Comparison of ENCODE assay signal across 8 cellular contexts in genomic region chr3:128617270-128617556, GRCh38. TPM values are rescaled to one million over a fixed set of nuclear protein-coding genes. Genes with fewer than 3 reads are reported as not detected.
DNase-seq lines count a peak whose midpoint lies in the region; ATAC-seq and TF ChIP-seq lines count a peak whose summit lies in the region.

No MANE protein-coding gene starts in this region.

- peak overlapping the region; percentile 91 for H3K9ac ChIP-seq in skeletal muscle satellite cell (ENCODE audit: low read depth, low read length)

- H3K27me3 ChIP-seq in SJSA1 (replicated peaks) (no peaks in the 10 kb centered on the region), skeletal muscle satellite cell (ENCODE audit: control insufficient read depth, insufficient read depth, low read length) (no peaks in the 10 kb centered on the region)

- peak overlapping the region; percentile 43 for H3K4me3 ChIP-seq in SJSA1
- H3K4me3 ChIP-seq in fibroblast of the aortic adventitia (ENCODE audit: low read depth, low read length), result peak overlapping the region; percentile 88
- H3K4me3 ChIP-seq in skeletal muscle satellite cell (ENCODE audit: low read length), result peak overlapping the region; percentile 68

- TF ChIP-seq CTCF in fibroblast of the aortic adventitia (IDR thresholded peaks at IDR 0.05; ENCODE audit: insufficient read depth, low read length) (no peak), GM13977 (IDR thresholded peaks at IDR 0.05; ENCODE audit: extremely low read depth, insufficient read depth, missing control alignments) (no peak)

- no peak overlapping the region for H3K27ac ChIP-seq in SJSA1

- peak overlapping the region; percentile 100 for H3K4me2 ChIP-seq in skeletal muscle satellite cell (ENCODE audit: low read length)

- H3K36me3 ChIP-seq in SJSA1, result peaks cover 45% of the 10 kb centered on the region
- peaks cover 57% of the 10 kb centered on the region for H3K36me3 ChIP-seq in skeletal muscle satellite cell (ENCODE audit: insufficient read depth, low read length)

- peaks cover 21% of the 10 kb centered on the region for H3K4me1 ChIP-seq in SJSA1 (replicated peaks)
- peaks cover 36% of the 10 kb centered on the region for H3K4me1 ChIP-seq in skeletal muscle satellite cell (ENCODE audit: control insufficient read depth, insufficient read depth, low read length)

- DNase-seq in SJSA1 (ENCODE audit: low read depth in 1 of 2, low spot score in 2 of 2) (no peak), fibroblast of the aortic adventitia (ENCODE audit: low read depth) (no peak), DMS153 treated with DMSO at 0.1 percent for 48 hours (lab: John Stamatoyannopoulos, UW; ENCODE audit: unreplicated experiment) (no peak), GM13977 (ENCODE audit: low spot score) (no peak)

- in situ Hi-C loops in GM13977 (cut with MboI; ENCODE audit: low pct_unique_long_range_greater_than_20kb, low sequenced_read_pairs, unreplicated experiment), result loop anchor here (25.0 kb wide), 1 partner anchor 530 kb away; no protein-coding TSS in a partner anchor

- H3K9me3 ChIP-seq in SJSA1 (replicated peaks) (no peaks in the 10 kb centered on the region), skeletal muscle satellite cell (replicated peaks; ENCODE audit: low read length) (no peaks in the 10 kb centered on the region)

- ATAC-seq in GM19023 (IDR thresholded peaks at IDR 0.05; ENCODE audit: unreplicated experiment) (peak; percentile 26), HG03432 (IDR thresholded peaks at IDR 0.05; ENCODE audit: unreplicated experiment) (no peak), GM21526 (IDR thresholded peaks at IDR 0.05; ENCODE audit: low FRiP score, unreplicated experiment) (no peak)

RNA-seq across cellular contexts. Expression of gene RPN1, which starts 33.4 kb away (rescaled TPM):
- total RNA-seq in SJSA1 (2014; rRNA removed; shearing (Covaris generic)), result 327 and 374 TPM in 2 replicates
- 147 and 341 TPM in 2 replicates for total RNA-seq in fibroblast of the aortic adventitia (ENCODE audit: low replicate concordance)
- 417 and 512 TPM in 2 replicates for total RNA-seq in skeletal muscle satellite cell (2012; rRNA removed)
